Comparison of ENCODE assay signal across 15 cellular contexts in genomic region chr22:27223317-27224177, GRCh38.
DNase-seq lines count a peak whose midpoint lies in the region; ATAC-seq, FAIRE-seq and TF ChIP-seq lines count a peak whose summit lies in the region.
"Had no signal": no experiment of that assay in that cellular context is flagged by ENCODE, and none has a peak within 500 bp of the region (broad histone marks: within the 10 kb centered on the region; RNA-seq: fewer than 3 reads in every experiment).

No MANE protein-coding gene starts in this region.

- no peak for ATAC-seq in GM21717 (IDR thresholded peaks at IDR 0.05; ENCODE audit: unreplicated experiment)
- ATAC-seq in body of pancreas: no peak
- ATAC-seq: HepG2, right lobe of liver had no signal

- no peak for TF ChIP-seq POLR2A in body of pancreas (IDR thresholded peaks at IDR 0.05)

- no peak for FAIRE-seq in frontal cortex (lab: Jason Lieb, UNC)
- FAIRE-seq: GM12891, HepG2 had no signal

- H3K27ac ChIP-seq in brain microvascular endothelial cell (peak overlapping the region; percentile 91), body of pancreas (no peak overlapping the region)
- H3K27ac ChIP-seq: right lobe of liver had no signal

- intact Hi-C loops in body of pancreas (cut with DNase I): no loop called here

- no peaks in the 10 kb centered on the region for H3K27me3 ChIP-seq in brain microvascular endothelial cell (replicated peaks)
- no peaks in the 10 kb centered on the region for H3K27me3 ChIP-seq in body of pancreas
- H3K27me3 ChIP-seq: right lobe of liver had no signal

- H3K9me3 ChIP-seq in body of pancreas: no peaks in the 10 kb centered on the region
- H3K9me3 ChIP-seq: right lobe of liver had no signal

- DNase-seq in ACHN: peak; percentile 81
- peak; percentile 67 for DNase-seq in HFF-Myc (ENCODE audit: extremely low read depth, low read depth)
- DNase-seq in brain microvascular endothelial cell: peak; percentile 94
- DNase-seq in kidney glomerular epithelial cell (lab: John Stamatoyannopoulos, UW): peak; percentile 90
- DNase-seq in GM13977 (ENCODE audit: low spot score): no peak
- no peak for DNase-seq in body of pancreas
- DNase-seq in frontal cortex (ENCODE audit: low spot score in 2 of 2): no peak
- DNase-seq: activated CD4-positive, alpha-beta T cell treated with anti-CD3 and anti-CD28 coated beads for 1 hour; CD4-positive, alpha-beta memory T cell; NCI-H2081 treated with DMSO at 0.1 percent for 48 hours; right lobe of liver; SHP77 had no signal

- H3K4me3 ChIP-seq in HFF-Myc (replicated peaks; ENCODE audit: low read depth, low read length): no peak overlapping the region
- H3K4me3 ChIP-seq in brain microvascular endothelial cell (ENCODE audit: low read depth, low read length): peak overlapping the region; percentile 29
- H3K4me3 ChIP-seq in body of pancreas: no peak overlapping the region
- H3K4me3 ChIP-seq: right lobe of liver had no signal

- in situ Hi-C loops in ACHN (cut with HindIII; ENCODE audit: low pct_ligation_motif_present, low pct_unique_long_range_greater_than_20kb, low sequenced_read_pairs) (no loop called here), brain microvascular endothelial cell (cut with HindIII; ENCODE audit: low pct_ligation_motif_present, low sequenced_read_pairs) (no loop called here), GM13977 (cut with MboI; ENCODE audit: low pct_unique_long_range_greater_than_20kb, low sequenced_read_pairs, unreplicated experiment) (no loop called here)

- H3K36me3 ChIP-seq in brain microvascular endothelial cell (replicated peaks): peaks cover 2% of the 10 kb centered on the region
- H3K36me3 ChIP-seq in body of pancreas (replicated peaks in 1 of 2; ENCODE audit: insufficient read depth in 1 of 2, low read depth in 2 of 2): no peaks in the 10 kb centered on the region
- H3K36me3 ChIP-seq: right lobe of liver had no signal

- no peaks in the 10 kb centered on the region for H3K4me1 ChIP-seq in body of pancreas
- H3K4me1 ChIP-seq: right lobe of liver had no signal

- 58 to 65% methylated on average over 3 of the region's 3 CpGs for WGBS in body of pancreas, 2 donors

- TF ChIP-seq CTCF in HFF-Myc (IDR thresholded peaks at IDR 0.05; ENCODE audit: low read depth, low read length, missing control alignments): no peak
- no peak for TF ChIP-seq CTCF in brain microvascular endothelial cell (IDR thresholded peaks at IDR 0.05; ENCODE audit: low read depth, low read length, missing control alignments)
- no peak for TF ChIP-seq CTCF in GM13977 (IDR thresholded peaks at IDR 0.05; ENCODE audit: extremely low read depth, insufficient read depth, missing control alignments)
- TF ChIP-seq CTCF in body of pancreas (IDR thresholded peaks at IDR 0.05): no peak

Comparison
In these comparisons a context has a peak if more than half of its experiments do, and no peak if none do; other contexts are left out.
1. DNase-seq: peak in ACHN (single experiment), HFF-Myc (single experiment), brain microvascular endothelial cell (single experiment) and kidney glomerular epithelial cell (single experiment); none in GM13977 (single experiment), body of pancreas (0 of 4) and frontal cortex (0 of 2).